21 cellular contexts compared by ENCODE assay signal in the genomic region with DNA sequence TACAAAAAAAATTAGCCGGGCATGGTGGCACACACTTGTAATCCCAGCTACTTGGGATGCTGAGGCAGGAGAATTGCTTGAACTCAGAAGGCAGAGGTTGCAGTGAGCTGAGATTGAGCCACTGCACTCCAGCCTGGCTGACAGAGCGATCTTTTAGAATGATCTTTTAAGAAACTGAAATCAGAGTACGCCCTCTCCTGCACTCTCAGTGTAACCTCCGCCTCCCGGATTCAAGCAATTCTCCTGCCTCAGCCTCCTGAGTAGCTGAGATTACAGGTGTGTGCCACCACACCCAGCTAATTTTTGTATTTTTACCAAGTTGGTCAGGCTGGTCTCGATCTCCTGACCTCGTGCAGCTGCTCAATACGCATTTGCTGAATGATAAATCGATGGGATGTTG. TPM values are rescaled to one million over a fixed set of nuclear protein-coding genes. Genes with fewer than 3 reads are reported as not detected.
"Had no signal": no experiment of that assay in that cellular context is flagged by ENCODE, and none has a peak within 500 bp of the region (broad histone marks: within the 10 kb centered on the region; RNA-seq: fewer than 3 reads in every experiment).

No MANE protein-coding gene starts in this region.

RNA-seq across cellular contexts. Expression of gene RIIAD1, which starts 12.7 kb away (rescaled TPM):
- total RNA-seq: activated B cell treated with CpG ODN at 0.5 μM for 24 hours; activated CD4-positive, alpha-beta memory T cell treated with anti-CD3 and anti-CD28 coated beads for 36 hours; activated CD4-positive, alpha-beta T cell treated with anti-CD3 and anti-CD28 coated beads, Interleukin-2, amount 10 ng/mL, durations not matched to agents 24 days and 14 days; activated CD8-positive, alpha-beta memory T cell treated with anti-CD3 and anti-CD28 coated beads for 36 hours; activated CD8-positive, alpha-beta T cell treated with anti-CD3 and anti-CD28 coated beads for 36 hours; activated naive CD4-positive, alpha-beta T cell treated with anti-CD3 and anti-CD28 coated beads for 36 hours; activated naive CD4-positive, alpha-beta T cell treated with anti-CD3 and anti-CD28 coated beads, Interleukin-2, amount 50 U/mL, for 72 hours; activated naive CD8-positive, alpha-beta T cell treated with anti-CD3 and anti-CD28 coated beads for 36 hours; activated T-cell treated with anti-CD3 and anti-CD28 coated beads, Interleukin-2, amount 50 U/mL, for 4 hours; activated T-cell treated with anti-CD3 and anti-CD28 coated beads, Interleukin-2, amount 50 U/mL, for 72 hours; activated T-helper 1 cell treated with anti-CD3 and anti-CD28 coated beads, Interleukin-12 subunit alpha, Interleukin-12 subunit beta, Interleukin-2, Interleukin-4 antibody, amounts not matched to agents 30 ng/mL and 10 ng/mL and 1 ng/mL, durations not matched to agents 14 hours and 24 hours and 36 hours; activated T-helper 17 cell treated with anti-CD3 and anti-CD28 coated beads, Interleukin-2, amount 50 U/mL, for 72 hours; aorta; astrocyte; body of pancreas; breast epithelium; chondrocyte; T-cell; T-helper 1 cell treated with Interleukin-12 subunit alpha and Interleukin-12 subunit beta and Interleukin-4 antibody, amounts not matched to agents 30 ng/mL and 1 ng/mL, for 36 hours; T-helper 17 cell; T-helper 2 cell treated with Interferon-gamma antibody and Interleukin-4, amounts not matched to agents 100 ng/mL and 5 ng/mL, for 36 hours had no signal
- polyA plus RNA-seq: aorta had no signal

RNA-seq across cellular contexts. Expression of gene CELF3, which starts 17.4 kb away (rescaled TPM):
- total RNA-seq: activated B cell treated with CpG ODN at 0.5 μM for 24 hours; activated CD4-positive, alpha-beta memory T cell treated with anti-CD3 and anti-CD28 coated beads for 36 hours; activated CD4-positive, alpha-beta T cell treated with anti-CD3 and anti-CD28 coated beads, Interleukin-2, amount 10 ng/mL, durations not matched to agents 24 days and 14 days; activated CD8-positive, alpha-beta memory T cell treated with anti-CD3 and anti-CD28 coated beads for 36 hours; activated CD8-positive, alpha-beta T cell treated with anti-CD3 and anti-CD28 coated beads for 36 hours; activated naive CD4-positive, alpha-beta T cell treated with anti-CD3 and anti-CD28 coated beads for 36 hours; activated naive CD4-positive, alpha-beta T cell treated with anti-CD3 and anti-CD28 coated beads, Interleukin-2, amount 50 U/mL, for 72 hours; activated naive CD8-positive, alpha-beta T cell treated with anti-CD3 and anti-CD28 coated beads for 36 hours; activated T-cell treated with anti-CD3 and anti-CD28 coated beads, Interleukin-2, amount 50 U/mL, for 4 hours; activated T-cell treated with anti-CD3 and anti-CD28 coated beads, Interleukin-2, amount 50 U/mL, for 72 hours; activated T-helper 1 cell treated with anti-CD3 and anti-CD28 coated beads, Interleukin-12 subunit alpha, Interleukin-12 subunit beta, Interleukin-2, Interleukin-4 antibody, amounts not matched to agents 30 ng/mL and 10 ng/mL and 1 ng/mL, durations not matched to agents 14 hours and 24 hours and 36 hours; activated T-helper 17 cell treated with anti-CD3 and anti-CD28 coated beads, Interleukin-2, amount 50 U/mL, for 72 hours; aorta; astrocyte; breast epithelium; chondrocyte; T-cell; T-helper 1 cell treated with Interleukin-12 subunit alpha and Interleukin-12 subunit beta and Interleukin-4 antibody, amounts not matched to agents 30 ng/mL and 1 ng/mL, for 36 hours; T-helper 2 cell treated with Interferon-gamma antibody and Interleukin-4, amounts not matched to agents 100 ng/mL and 5 ng/mL, for 36 hours had no signal
